ENCODE assay signal across 8 cellular contexts in the genomic region with DNA sequence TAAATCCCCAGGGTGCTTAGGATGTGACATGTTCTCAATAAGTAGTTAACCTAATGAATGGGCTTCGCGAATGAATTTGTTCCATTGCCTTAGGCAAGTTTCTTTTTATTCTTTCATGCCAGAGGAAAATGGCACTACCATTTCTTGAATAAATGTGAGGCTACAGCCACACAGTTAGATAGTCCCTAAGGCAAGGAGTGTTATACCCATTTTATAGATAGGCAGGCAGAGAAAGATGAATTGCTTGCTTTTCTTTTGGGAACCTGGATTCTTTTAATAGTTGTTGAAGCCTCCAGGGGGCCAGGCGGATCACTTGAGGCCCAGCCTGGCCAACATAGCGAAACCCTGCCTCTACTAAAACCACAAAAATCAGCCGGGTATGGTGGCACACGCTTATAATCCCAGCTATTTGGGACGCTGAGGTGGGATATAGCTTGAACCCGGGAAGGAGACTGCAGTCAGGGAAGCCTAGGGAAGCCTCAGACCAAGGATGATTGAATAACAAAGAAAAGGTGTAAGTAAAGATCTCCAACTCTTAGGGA. TPM values are rescaled to one million over a fixed set of nuclear protein-coding genes. Genes with fewer than 3 reads are reported as not detected.
A peak's percentile ranks its signal among the peaks of the same experiment; 100 is the strongest.
DNase-seq lines count a peak whose midpoint lies in the region; ATAC-seq and TF ChIP-seq lines count a peak whose summit lies in the region.

No MANE protein-coding gene starts in this region.

- DNase-seq in AG09309 (ENCODE audit: low read depth): no peak
- DNase-seq in coronary artery (ENCODE audit: low spot score): no peak
- no peak for DNase-seq in naive B cell
- no peak for DNase-seq in OCI-M2 (lab: John Stamatoyannopoulos, UW; ENCODE audit: unreplicated experiment)
- DNase-seq in NCI-H524 treated with DMSO at 0.1 percent for 48 hours (lab: John Stamatoyannopoulos, UW): no peak
- DNase-seq in sciatic nerve (ENCODE audit: low spot score): no peak

- ATAC-seq in naive B cell (ENCODE audit: low read depth in 2 of 2): no peak
- ATAC-seq in GM18517 (IDR thresholded peaks at IDR 0.05; ENCODE audit: unreplicated experiment): no peak
- ATAC-seq in sciatic nerve: no peak

- no peaks in the 10 kb centered on the region for H3K9me3 ChIP-seq in KOPT-K1 (ENCODE audit: insufficient read depth, low read length, poor library complexity, severe bottlenecking)

- no peaks in the 10 kb centered on the region for H3K27me3 Mint-ChIP-seq in naive B cell

- H3K9me3 Mint-ChIP-seq in naive B cell: no peaks in the 10 kb centered on the region

- peaks cover 72% of the 10 kb centered on the region for H3K36me3 ChIP-seq in KOPT-K1 (ENCODE audit: insufficient read depth, low read length)

- H3K4me3 Mint-ChIP-seq in naive B cell: peak overlapping the region; percentile 82 to 99 (median 98)

- TF ChIP-seq CTCF in AG09309 (IDR thresholded peaks at IDR 0.05; ENCODE audit: control insufficient read depth, insufficient read depth, low read depth, low read length, missing control alignments) (no peak), coronary artery (IDR thresholded peaks at IDR 0.05) (no peak)

- H3K27ac ChIP-seq in KOPT-K1 (ENCODE audit: low read depth, low read length, poor library complexity, severe bottlenecking): peak overlapping the region; percentile 93
- no peak overlapping the region for H3K27ac ChIP-seq in coronary artery

- H3K4me3 ChIP-seq in AG09309 (ENCODE audit: control insufficient read depth, low read depth, low read length) (peak overlapping the region; percentile 97), coronary artery (peak overlapping the region; percentile 95)

- intact Hi-C loops in sciatic nerve (cut with DNase I): no loop called here

- peak overlapping the region in 5 of 6 donors; percentile 16 to 99 (median 63) for H3K27ac Mint-ChIP-seq in naive B cell

- H3K4me1 Mint-ChIP-seq in naive B cell: peaks cover 21 to 39% (median 29%) of the 10 kb centered on the region in 3 donors

- H3K36me3 Mint-ChIP-seq in naive B cell: peaks cover 6 to 7% of the 10 kb centered on the region in 2 donors

RNA-seq across cellular contexts. Expression of a gene that starts 0.9 kb away (rescaled TPM):
- polyA plus RNA-seq in naive B cell (ENCODE audit: low read depth in 6 of 6): 10 to 100 TPM; 15.9 to 39.6 (median 26.5) TPM
- total RNA-seq in sciatic nerve: 9.3 TPM

RNA-seq across cellular contexts. Expression of a gene that starts 1.1 kb away (rescaled TPM):
- polyA plus RNA-seq in naive B cell (ENCODE audit: low read depth in 6 of 6): 100 to 1,000 TPM; 137 to 220 (median 172) TPM
- total RNA-seq in sciatic nerve: 58.8 TPM

RNA-seq across cellular contexts. Expression of a gene that starts 22.2 kb away (rescaled TPM):
- 1 to 10 TPM; 1.8 to 4.1 (median 2.5) TPM for polyA plus RNA-seq in naive B cell (ENCODE audit: low read depth in 6 of 6)
- 29.2 TPM for total RNA-seq in sciatic nerve

RNA-seq across cellular contexts. Expression of a gene that starts 25.9 kb away (rescaled TPM):
- 10 to 100 TPM; 46.8 to 56.4 (median 53.5) TPM for polyA plus RNA-seq in naive B cell (ENCODE audit: low read depth in 6 of 6)
- total RNA-seq in sciatic nerve: 87.8 TPM

RNA-seq across cellular contexts. Expression of a gene that starts 28.9 kb away (rescaled TPM):
- polyA plus RNA-seq in naive B cell (ENCODE audit: low read depth in 6 of 6): 10 to 100 TPM; 42.3 to 64.4 (median 55.2) TPM
- total RNA-seq in sciatic nerve: 122 TPM
